Comparison of ENCODE assay signal across 8 cellular contexts in genomic region chr4:42396361-42397255, GRCh38. TPM values are rescaled to one million over a fixed set of nuclear protein-coding genes. Genes with fewer than 3 reads are reported as not detected.
A peak's percentile ranks its signal among the peaks of the same experiment; 100 is the strongest.
DNase-seq lines count a peak whose midpoint lies in the region; ATAC-seq and TF ChIP-seq lines count a peak whose summit lies in the region.

No MANE protein-coding gene starts in this region.

- H3K4me3 ChIP-seq in BLaER1 = peak overlapping the region; percentile 71
- peak overlapping the region; percentile 61 for H3K4me3 ChIP-seq in H7 (ENCODE audit: insufficient read depth, low read depth, low read length)
- peak overlapping the region; percentile 47 for H3K4me3 ChIP-seq in brain microvascular endothelial cell (ENCODE audit: low read depth, low read length)
- peak overlapping the region; percentile 49 to 81 for H3K4me3 ChIP-seq in muscle layer of duodenum (ENCODE audit: low read depth in 1 of 2, low read length in 2 of 2)

- H3K27ac ChIP-seq in BLaER1 (no peak overlapping the region), brain microvascular endothelial cell (no peak overlapping the region), muscle layer of duodenum (ENCODE audit: low read length) (no peak overlapping the region)

- peaks cover 21% of the 10 kb centered on the region for H3K4me1 ChIP-seq in BLaER1
- peaks cover 4 to 23% of the 10 kb centered on the region in 2 donors for H3K4me1 ChIP-seq in muscle layer of duodenum (ENCODE audit: control insufficient read depth in 1 of 2, insufficient read depth in 2 of 2, low read length in 2 of 2)

- H4K20me1 ChIP-seq in BLaER1 = peaks cover 49% of the 10 kb centered on the region

- H3K9me3 ChIP-seq in BLaER1 (no peaks in the 10 kb centered on the region), muscle layer of duodenum (ENCODE audit: control insufficient read depth in 1 of 2, low read length in 2 of 2) (no peaks in the 10 kb centered on the region)

- no peaks in the 10 kb centered on the region for H3K36me3 ChIP-seq in BLaER1
- H3K36me3 ChIP-seq in H7 (replicated peaks; ENCODE audit: control insufficient read depth, insufficient read depth, low read length) = no peaks in the 10 kb centered on the region
- no peaks in the 10 kb centered on the region for H3K36me3 ChIP-seq in brain microvascular endothelial cell (replicated peaks)
- no peaks in the 10 kb centered on the region for H3K36me3 ChIP-seq in muscle layer of duodenum (ENCODE audit: control insufficient read depth in 1 of 2, insufficient read depth in 2 of 2, low read length in 2 of 2)

- in situ Hi-C loops in brain microvascular endothelial cell (cut with HindIII; ENCODE audit: low pct_ligation_motif_present, low sequenced_read_pairs) = no loop called here

- no peak for ATAC-seq in HG03457 (IDR thresholded peaks at IDR 0.05; ENCODE audit: unreplicated experiment)
- no peak for ATAC-seq in GM19023 (IDR thresholded peaks at IDR 0.05; ENCODE audit: unreplicated experiment)

- TF ChIP-seq CTCF in brain microvascular endothelial cell (IDR thresholded peaks at IDR 0.05; ENCODE audit: low read depth, low read length, missing control alignments) = no peak

- no peak overlapping the region for H3K9ac ChIP-seq in BLaER1

- peak overlapping the region; percentile 92 for H3K4me2 ChIP-seq in BLaER1

- DNase-seq in H7 (no peak), brain microvascular endothelial cell (no peak), RKO (ENCODE audit: low spot score) (no peak)
- DNase-seq in effector CD8-positive, alpha-beta T cell (lab: John Stamatoyannopoulos, UW) = no peak

- H3K27me3 ChIP-seq in BLaER1 (peaks cover 73% of the 10 kb centered on the region), H7 (ENCODE audit: control insufficient read depth, insufficient read depth, low read length) (peaks cover 68% of the 10 kb centered on the region), brain microvascular endothelial cell (replicated peaks) (peaks cover 3% of the 10 kb centered on the region), muscle layer of duodenum (ENCODE audit: low read depth, low read length) (peaks cover 43% of the 10 kb centered on the region)

RNA-seq across cellular contexts. Expression of gene SHISA3, which starts 0.7 kb away (rescaled TPM):
- total RNA-seq in H7 (2014; rRNA removed; shearing (Covaris generic)) = 1.6 and 2.2 TPM in 2 replicates
